ENCODE assay signal across 14 cellular contexts in the genomic region with DNA sequence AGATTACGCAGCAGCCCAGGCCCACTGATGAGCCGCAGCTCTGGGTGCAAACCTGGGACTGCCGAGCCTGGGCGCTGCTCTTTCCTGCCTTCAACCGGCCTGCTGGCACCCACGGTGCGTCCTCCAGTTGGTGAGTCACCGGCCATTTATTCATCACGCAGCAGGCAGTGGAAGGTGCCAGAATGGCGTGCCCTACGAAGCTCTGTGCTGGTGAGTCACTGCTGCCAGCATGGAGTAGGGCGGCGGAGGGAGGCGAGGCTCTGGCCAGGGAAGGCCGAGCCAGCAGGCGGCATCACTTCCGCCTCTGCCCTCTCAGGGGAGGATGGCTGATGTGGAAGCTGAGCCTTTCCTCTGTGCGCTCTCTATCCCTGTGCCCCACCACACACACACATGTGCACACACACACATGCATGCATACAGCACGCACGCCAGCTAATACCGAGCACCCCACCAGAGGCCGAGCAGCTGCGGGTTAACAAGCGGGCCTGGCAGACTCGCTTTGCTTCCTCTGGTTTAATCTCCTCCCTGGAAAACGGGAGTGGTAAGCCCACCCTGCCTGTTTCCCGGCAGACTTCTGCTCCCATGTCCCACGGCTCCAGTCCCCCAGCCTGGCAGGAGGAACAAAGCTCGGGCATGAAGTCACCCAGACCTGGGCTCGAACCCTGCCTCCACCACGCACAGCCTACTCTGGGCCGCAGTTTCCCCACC. TPM values are rescaled to one million over a fixed set of nuclear protein-coding genes. Genes with fewer than 3 reads are reported as not detected.
DNase-seq lines count a peak whose midpoint lies in the region; ATAC-seq, FAIRE-seq and TF ChIP-seq lines count a peak whose summit lies in the region.
"Had no signal": no experiment of that assay in that cellular context is flagged by ENCODE, and none has a peak within 500 bp of the region (broad histone marks: within the 10 kb centered on the region; RNA-seq: fewer than 3 reads in every experiment).

No MANE protein-coding gene starts in this region.

- CTCF ChIA-PET in HepG2 (lab: Yijun Ruan, JAX; ENCODE audit: low intra/inter-chr PET ratio, low total read pairs): no interaction called here

- H3K27me3 ChIP-seq in HepG2 (ENCODE audit: control insufficient read depth in 1 of 2, insufficient read depth in 2 of 2, low read length in 2 of 2) (peaks cover 6 to 50% of the 10 kb centered on the region in 2 experiments; a peak in 4 of 5 replicates), right lobe of liver (no peaks in the 10 kb centered on the region), left lung (peaks cover 0 to 18% of the 10 kb centered on the region in 2 donors)

- 66% methylated on average over 11 of the region's 32 CpGs for WGBS in HepG2 (ENCODE audit: low lambda C conversion rate)
- WGBS in right lobe of liver (ENCODE audit: insufficient coverage, low coverage, low lambda C conversion rate, missing lambda C conversion rate): 63% methylated on average over 4 of the region's 32 CpGs

- H3K4me3 ChIP-seq in HepG2 (replicated peaks in 1 of 3; ENCODE audit: insufficient read depth in 1 of 3, low read depth in 2 of 3, low read length in 3 of 3) (no peak overlapping the region), right lobe of liver (no peak overlapping the region), left lung (no peak overlapping the region)
- H3K4me3 ChIP-seq: transverse colon had no signal

- H3K79me2 ChIP-seq in HepG2 (ENCODE audit: insufficient read depth, low read length): no peaks in the 10 kb centered on the region

- no peak overlapping the region for H3K9ac ChIP-seq in HepG2 (ENCODE audit: insufficient read depth, low read depth, low read length)

- TF ChIP-seq EP300 in HepG2 (IDR thresholded peaks at IDR 0.05; ENCODE audit: low read depth in 2 of 2, low read length in 2 of 2) (no peak), HepG2 (CRISPR knock-in tag; IDR thresholded peaks at IDR 0.05; ENCODE audit: borderline replicate concordance) (no peak)

- intact Hi-C loops in HepG2 (cut with micrococcal nuclease; ENCODE audit: unreplicated experiment): no loop called here
- intact Hi-C loops in right lobe of liver (cut with DNase I): no loop called here
- intact Hi-C loops in left lung (cut with DNase I): no loop called here

- TF ChIP-seq CTCF in HepG2 (CRISPR knock-in tag; IDR thresholded peaks at IDR 0.05) (no peak), right lobe of liver (IDR thresholded peaks at IDR 0.05) (no peak), left lung (IDR thresholded peaks at IDR 0.05) (no peak)

- no peaks in the 10 kb centered on the region for H4K20me1 ChIP-seq in HepG2 (ENCODE audit: insufficient read depth, low read length)

- H3K4me1 ChIP-seq in HepG2 (ENCODE audit: insufficient read depth, low read length) (no peaks in the 10 kb centered on the region), right lobe of liver (no peaks in the 10 kb centered on the region), left lung (no peaks in the 10 kb centered on the region)

- in situ Hi-C loops in HepG2 (cut with HindIII; ENCODE audit: extremely low pct_ligation_motif_present, low pct_unique_long_range_greater_than_20kb): no loop called here

- H3K9me3 ChIP-seq in HepG2 (ENCODE audit: low read length) (no peaks in the 10 kb centered on the region), right lobe of liver (no peaks in the 10 kb centered on the region), left lung (no peaks in the 10 kb centered on the region)
- H3K9me3 ChIP-seq: transverse colon had no signal

- no TSS peak for BruUV-seq in HepG2 (replicated peaks; lab: Mats Ljungman, UMichigan)

- TF ChIP-seq RAD21 in HepG2 (CRISPR knock-in tag; IDR thresholded peaks at IDR 0.05): no peak

- TF ChIP-seq POLR2A in HepG2 (IDR thresholded peaks at IDR 0.05; ENCODE audit: insufficient read depth in 1 of 2, low read depth in 2 of 2, low read length in 2 of 2) (no peak), right lobe of liver (IDR thresholded peaks at IDR 0.05) (no peak), GM12891 (IDR thresholded peaks at IDR 0.05; ENCODE audit: low read depth, low read length) (no peak)

- ATAC-seq in HepG2: no peak
- no peak for ATAC-seq in right lobe of liver
- ATAC-seq in left lung: peak; percentile 41
- no peak for ATAC-seq in HG02885 (IDR thresholded peaks at IDR 0.05; ENCODE audit: poor library complexity, unreplicated experiment)

- H3K4me2 ChIP-seq in HepG2 (ENCODE audit: low read depth, low read length): no peak overlapping the region

- POLR2A ChIA-PET in HepG2 (lab: Yijun Ruan, JAX): no interaction called here

- FAIRE-seq in HepG2 (lab: Jason Lieb, UNC): no peak
- no peak for FAIRE-seq in GM12891 (lab: Jason Lieb, UNC)

- H2AFZ ChIP-seq in HepG2 (ENCODE audit: low read length): no peak overlapping the region

- H3K36me3 ChIP-seq in HepG2 (replicated peaks in 1 of 2; ENCODE audit: control insufficient read depth in 1 of 2, insufficient read depth in 2 of 2, low read length in 2 of 2) (no peaks in the 10 kb centered on the region), right lobe of liver (no peaks in the 10 kb centered on the region), left lung (no peaks in the 10 kb centered on the region)
- H3K36me3 ChIP-seq: transverse colon had no signal

- DNase-seq in HepG2 (ENCODE audit: low spot score) (no peak), right lobe of liver (no peak), SW480 (ENCODE audit: low spot score) (peak; percentile 90), left lung (peak in 1 of 2 donors; percentile 60), GM12891 (ENCODE audit: insufficient read length, low spot score) (no peak), MV-4-11 (lab: John Stamatoyannopoulos, UW) (no peak), NCI-H526 treated with DMSO at 0.1 percent for 48 hours (lab: John Stamatoyannopoulos, UW) (no peak)
- DNase-seq: activated CD4-positive, alpha-beta T cell treated with anti-CD3 and anti-CD28 coated beads, Interleukin-2, amount 50 U/mL, for 1 hour; GF-D8; naive B cell; NCI-H1436; T-helper 1 cell; transverse colon had no signal

- H3K27ac ChIP-seq in HepG2 (ENCODE audit: extremely low read length, insufficient read depth, low read length) (no peak overlapping the region), right lobe of liver (no peak overlapping the region), left lung (no peak overlapping the region)
- H3K27ac ChIP-seq: transverse colon had no signal

TF ChIP-seq in HepG2, 621 proteins besides CTCF, POLR2A, EP300 and RAD21:
- 0 out of 2 replicates have a peak, but pooled peaks have one; percentile 3 for TF ChIP-seq CREB1 (IDR thresholded peaks at IDR 0.05)
- TF ChIP-seq CREB1 (CRISPR knock-in tag; IDR thresholded peaks at IDR 0.05): no peak
- TF ChIP-seq E2F5 (CRISPR knock-in tag; conservative IDR thresholded peaks at IDR 0.05): no peak
TF ChIP-seq in HepG2: peak in this region for 1.

TF ChIP-seq in GM12891, 5 proteins besides CTCF, POLR2A, EP300 and RAD21:
- TF ChIP-seq POLR2AphosphoS5 (IDR thresholded peaks at IDR 0.05; ENCODE audit: low read depth, low read length) (no peak), TAF1 (IDR thresholded peaks at IDR 0.05; ENCODE audit: low read depth, low read length) (no peak)
TF ChIP-seq in GM12891: peak in this region for 0.

RNA-seq across cellular contexts. Expression of gene OLFM1, which starts 39.2 kb away (rescaled TPM):
- total RNA-seq in HepG2 (2016; rRNA removed; fragmentation: Illumina TruSeq; extraction: Trizol) (not detected in 2 replicates), right lobe of liver (1 to 10 TPM; 1.1 to 5.9 (median 3.5) TPM), left lung (10 to 100 TPM; 21.2 to 21.5 TPM)
- not detected in 2 replicates for total RNA-seq in HepG2 (2016; cell fraction: cytosol; rRNA removed; fragmentation: Illumina TruSeq; extraction: Trizol; ENCODE audit: low read depth)
- not detected in 2 replicates for total RNA-seq in HepG2 (2016; cell fraction: insoluble cytoplasmic fraction; rRNA removed; fragmentation: Illumina TruSeq; extraction: Trizol)
- total RNA-seq in HepG2 (2016; cell fraction: membrane; rRNA removed; fragmentation: Illumina TruSeq; extraction: Trizol): not detected in 2 replicates
- not detected in 2 replicates for total RNA-seq in HepG2 (2016; cell fraction: nucleus; rRNA removed; fragmentation: Illumina TruSeq; extraction: Trizol)
- polyA plus RNA-seq in HepG2 (2011; rRNA removed): 0.03 TPM in 1 of 2 replicates, not detected in the other
- not detected in 2 replicates for polyA plus RNA-seq in HepG2 (2011; cell fraction: cytosol; rRNA removed)
- not detected in 2 replicates for polyA plus RNA-seq in HepG2 (2011; cell fraction: nucleus; rRNA removed)
- not detected in 2 replicates for polyA plus RNA-seq in HepG2 (2012)
- polyA plus RNA-seq in HepG2 (2016; cell fraction: cytosol; fragmentation: Illumina TruSeq; extraction: Trizol; ENCODE audit: low read depth): 0.08 TPM in 1 of 2 replicates, not detected in the other
- polyA plus RNA-seq in HepG2 (2016; cell fraction: insoluble cytoplasmic fraction; fragmentation: Illumina TruSeq; extraction: Trizol; ENCODE audit: low read depth): not detected in 2 replicates
- polyA plus RNA-seq in HepG2 (2016; cell fraction: membrane; fragmentation: Illumina TruSeq; extraction: Trizol; ENCODE audit: low read depth): not detected in 2 replicates
- not detected in 2 replicates for polyA plus RNA-seq in HepG2 (2016; cell fraction: nucleus; fragmentation: Illumina TruSeq; extraction: Trizol; ENCODE audit: insufficient read depth, low read depth)
- 12.4 TPM in 1 of 2 replicates, not detected in the other for polyA minus RNA-seq in HepG2 (2011; rRNA and poly(A)+ RNA removed; ENCODE audit: low replicate concordance)
- polyA minus RNA-seq in HepG2 (2011; cell fraction: cytosol; rRNA and poly(A)+ RNA removed): not detected in 2 replicates
- polyA minus RNA-seq in HepG2 (2011; cell fraction: nucleus; rRNA and poly(A)+ RNA removed): not detected in 2 replicates
- not detected for polyA plus RNA-seq in GM12891 (2012; ENCODE audit: low read depth, missing spikeins)
